ENCODE assay signal across 1 cellular context in the genomic region with DNA sequence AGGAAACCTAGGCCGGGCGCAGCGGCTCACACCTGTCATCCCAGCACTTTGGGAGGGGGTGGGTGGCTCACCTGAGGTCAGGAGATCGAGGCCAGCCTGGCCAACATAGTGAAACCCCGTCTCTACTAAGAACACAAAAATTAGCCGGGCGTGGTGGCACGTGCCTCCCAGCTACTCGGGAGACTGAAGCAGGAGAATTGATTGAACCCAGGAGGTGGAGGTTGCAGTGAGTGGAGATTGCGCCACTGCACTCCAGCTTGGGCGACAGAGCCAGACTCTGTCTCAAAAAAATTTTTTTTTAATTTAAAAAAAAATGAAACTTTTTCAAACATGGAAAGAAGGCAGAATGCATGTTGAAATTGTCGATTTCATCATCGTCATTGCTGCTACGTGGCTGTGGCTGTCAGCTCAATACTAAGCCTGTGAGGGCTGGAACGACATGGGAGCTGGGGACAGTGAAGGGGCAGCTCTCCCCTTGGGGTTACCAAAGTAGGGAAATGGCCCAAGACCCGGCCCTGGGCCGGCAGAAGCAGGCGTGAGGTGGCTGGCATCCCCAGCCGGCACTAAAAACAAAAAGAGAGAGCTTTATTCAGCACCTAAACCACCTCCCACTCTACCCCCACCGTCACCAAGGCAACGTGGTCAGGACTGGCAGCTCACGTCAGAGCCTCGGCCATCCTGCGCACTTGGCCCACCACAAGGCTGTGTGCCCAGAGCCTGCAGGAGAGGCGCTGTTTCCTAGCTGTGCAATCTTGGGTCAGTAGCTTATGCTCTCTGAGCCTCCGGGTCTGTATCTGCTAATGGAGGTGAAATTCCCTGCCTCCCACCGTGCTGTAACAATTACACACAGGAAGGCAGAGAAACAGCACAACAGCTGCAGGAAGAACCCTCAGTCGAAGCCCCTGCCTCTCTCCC.
A peak's percentile ranks its signal among the peaks of the same experiment; 100 is the strongest.
TF ChIP-seq lines count a peak whose summit lies in the region.

No MANE protein-coding gene starts in this region.

TF ChIP-seq in K562, 482 proteins besides CTCF, POLR2A, EP300 and RAD21:
- TF ChIP-seq FOXP1 (CRISPR knock-in tag; IDR thresholded peaks at IDR 0.05) = no peak
- peak; percentile 76 for TF ChIP-seq CEBPB (tag; IDR thresholded peaks at IDR 0.05)
- no peak for TF ChIP-seq SMAD1 (IDR thresholded peaks at IDR 0.05; ENCODE audit: low read depth, low read length, partially characterized antibody)
- peak in 1 of 3 experiments; percentile 24 for TF ChIP-seq YY1 (IDR thresholded peaks at IDR 0.05; ENCODE audit: borderline replicate concordance in 1 of 3, control insufficient read depth in 1 of 3, extremely low read depth in 1 of 3, insufficient read depth in 3 of 3, insufficient read length in 1 of 3, insufficient replicate concordance in 2 of 3, low read depth in 1 of 3, low read length in 2 of 3)
- peak; percentile 66 for TF ChIP-seq ZFP36 (IDR thresholded peaks at IDR 0.05; ENCODE audit: low read depth, low read length, partially characterized antibody)
- TF ChIP-seq, protein P1, sequence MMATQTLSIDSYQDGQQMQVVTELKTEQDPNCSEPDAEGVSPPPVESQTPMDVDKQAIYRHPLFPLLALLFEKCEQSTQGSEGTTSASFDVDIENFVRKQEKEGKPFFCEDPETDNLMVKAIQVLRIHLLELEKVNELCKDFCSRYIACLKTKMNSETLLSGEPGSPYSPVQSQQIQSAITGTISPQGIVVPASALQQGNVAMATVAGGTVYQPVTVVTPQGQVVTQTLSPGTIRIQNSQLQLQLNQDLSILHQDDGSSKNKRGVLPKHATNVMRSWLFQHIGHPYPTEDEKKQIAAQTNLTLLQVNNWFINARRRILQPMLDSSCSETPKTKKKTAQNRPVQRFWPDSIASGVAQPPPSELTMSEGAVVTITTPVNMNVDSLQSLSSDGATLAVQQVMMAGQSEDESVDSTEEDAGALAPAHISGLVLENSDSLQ (IDR thresholded peaks at IDR 0.05) = peak; percentile 36; the same call in 1 of the 2 replicates
- TF ChIP-seq CEBPG (CRISPR knock-in tag; IDR thresholded peaks at IDR 0.05) = no peak
- peak in 1 of 2 experiments; percentile 59; a peak in 1 of 4 replicates for TF ChIP-seq CEBPG (tag; conservative IDR thresholded peaks at IDR 0.05 in 1 of 2, IDR thresholded peaks at IDR 0.05 in 1 of 2)
- TF ChIP-seq, protein P2, sequence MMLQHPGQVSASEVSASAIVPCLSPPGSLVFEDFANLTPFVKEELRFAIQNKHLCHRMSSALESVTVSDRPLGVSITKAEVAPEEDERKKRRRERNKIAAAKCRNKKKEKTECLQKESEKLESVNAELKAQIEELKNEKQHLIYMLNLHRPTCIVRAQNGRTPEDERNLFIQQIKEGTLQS (IDR thresholded peaks at IDR 0.05) = peak; percentile 62
- TF ChIP-seq, protein P2 (CRISPR knock-in tag; conservative IDR thresholded peaks at IDR 0.05) = no peak
- peak; percentile 70 for TF ChIP-seq BCOR (IDR thresholded peaks at IDR 0.05)
- no peak for TF ChIP-seq ZNF436 (CRISPR knock-in tag; IDR thresholded peaks at IDR 0.05)
- TF ChIP-seq, protein P3, sequence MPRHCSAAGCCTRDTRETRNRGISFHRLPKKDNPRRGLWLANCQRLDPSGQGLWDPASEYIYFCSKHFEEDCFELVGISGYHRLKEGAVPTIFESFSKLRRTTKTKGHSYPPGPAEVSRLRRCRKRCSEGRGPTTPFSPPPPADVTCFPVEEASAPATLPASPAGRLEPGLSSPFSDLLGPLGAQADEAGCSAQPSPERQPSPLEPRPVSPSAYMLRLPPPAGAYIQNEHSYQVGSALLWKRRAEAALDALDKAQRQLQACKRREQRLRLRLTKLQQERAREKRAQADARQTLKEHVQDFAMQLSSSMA (CRISPR knock-in tag; IDR thresholded peaks at IDR 0.05) = no peak
- no peak for TF ChIP-seq RBM25 (IDR thresholded peaks at IDR 0.05; ENCODE audit: low read depth, low read length, severe bottlenecking)
- TF ChIP-seq ZFP30 (CRISPR knock-in tag; IDR thresholded peaks at IDR 0.05; ENCODE audit: borderline replicate concordance) = no peak
- TF ChIP-seq NEUROD1 (IDR thresholded peaks at IDR 0.05; ENCODE audit: borderline replicate concordance, low read depth, low read length, partially characterized antibody) = no peak
- no peak for TF ChIP-seq ZNF274 (IDR thresholded peaks at IDR 0.05; ENCODE audit: borderline replicate concordance, low read depth, low read length)
- TF ChIP-seq SPI1 (IDR thresholded peaks at IDR 0.05; ENCODE audit: borderline replicate concordance, low read depth, low read length) = no peak
- peak; percentile 59 for TF ChIP-seq RFX1 (IDR thresholded peaks at IDR 0.05)
- TF ChIP-seq KDM1A (IDR thresholded peaks at IDR 0.05) = peak; percentile 10 to 40; a peak in 1 of 4 replicates
- no peak for TF ChIP-seq ZNF311 (CRISPR knock-in tag; IDR thresholded peaks at IDR 0.05)
- no peak for TF ChIP-seq XRCC4 (IDR thresholded peaks at IDR 0.05; ENCODE audit: extremely low read depth, insufficient read depth, insufficient read length)
- TF ChIP-seq BRD9 (IDR thresholded peaks at IDR 0.05; ENCODE audit: low read depth, partially characterized antibody) = peak; percentile 97
- no peak for TF ChIP-seq CREB1 (IDR thresholded peaks at IDR 0.05)
- TF ChIP-seq CREB1 (CRISPR knock-in tag; IDR thresholded peaks at IDR 0.05) = no peak
- no peak for TF ChIP-seq U2AF1 (optimal IDR thresholded peaks at IDR 0.05; ENCODE audit: low read depth, low read length)
- TF ChIP-seq ZNF507 (tag; conservative IDR thresholded peaks at IDR 0.05) = no peak
